In the genomic region with DNA sequence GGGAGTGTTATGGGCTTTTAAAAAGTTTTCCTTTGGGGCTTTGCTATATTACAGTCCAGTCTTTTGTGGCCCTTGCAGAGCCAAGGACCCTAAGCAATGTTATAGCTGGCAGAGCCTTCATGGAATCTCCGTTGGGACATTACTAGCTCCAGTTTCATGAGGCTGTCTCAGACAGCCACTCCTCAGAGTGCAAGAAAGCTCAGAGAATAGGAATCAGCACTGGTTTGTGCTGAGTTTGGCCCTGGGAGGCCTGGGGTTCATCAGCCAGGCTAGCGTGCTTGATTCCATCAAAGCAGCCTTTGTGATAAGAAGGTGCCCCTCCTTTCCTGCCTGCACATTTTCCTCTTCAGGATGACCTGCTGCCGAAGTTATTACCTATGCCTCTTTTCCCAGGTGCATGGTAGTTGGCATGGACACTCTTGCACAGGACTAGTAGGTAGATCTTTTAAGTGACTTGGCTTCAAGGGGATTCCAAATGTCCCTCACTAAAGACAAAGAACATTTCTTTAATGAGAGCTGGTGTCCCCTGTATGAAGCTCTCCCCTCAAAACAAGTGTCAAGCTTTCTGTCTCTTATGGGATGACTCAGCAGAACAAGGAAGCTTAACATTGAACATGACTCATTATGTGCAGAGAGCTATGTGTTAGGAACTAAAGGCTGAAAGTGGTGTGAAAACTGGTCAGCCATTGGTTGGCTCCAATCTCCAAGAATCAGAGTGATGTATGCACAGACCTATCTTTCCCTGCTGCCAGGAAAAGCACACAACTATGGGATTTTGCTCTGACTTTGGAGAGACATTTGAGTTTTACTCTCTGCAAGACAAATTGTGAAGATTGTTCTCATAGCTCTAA, we compare ENCODE assay signal across 1 cellular context.
TF ChIP-seq lines count a peak whose summit lies in the region.

No MANE protein-coding gene starts in this region.

TF ChIP-seq in K562, 482 proteins besides CTCF, POLR2A, EP300 and RAD21 (continued from another document):
- TF ChIP-seq RUNX1 (IDR thresholded peaks at IDR 0.05; ENCODE audit: low read depth): no peak
- peak; percentile 10; the same call in 1 of the 2 replicates for TF ChIP-seq SOX6 (IDR thresholded peaks at IDR 0.05)
- no peak for TF ChIP-seq HNRNPUL1 (IDR thresholded peaks at IDR 0.05; ENCODE audit: low read length)
- TF ChIP-seq ATF1 (CRISPR knock-in tag; IDR thresholded peaks at IDR 0.05): no peak
- TF ChIP-seq ATF1 (tag; IDR thresholded peaks at IDR 0.05): peak; percentile 22; the same call in 1 of the 2 replicates
- TF ChIP-seq, protein P1, sequence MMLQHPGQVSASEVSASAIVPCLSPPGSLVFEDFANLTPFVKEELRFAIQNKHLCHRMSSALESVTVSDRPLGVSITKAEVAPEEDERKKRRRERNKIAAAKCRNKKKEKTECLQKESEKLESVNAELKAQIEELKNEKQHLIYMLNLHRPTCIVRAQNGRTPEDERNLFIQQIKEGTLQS (IDR thresholded peaks at IDR 0.05): peak; percentile 84
- TF ChIP-seq, protein P1 (CRISPR knock-in tag; conservative IDR thresholded peaks at IDR 0.05): 0 out of 2 replicates have a peak, but pooled peaks have one; percentile 31
- TF ChIP-seq SMARCE1 (IDR thresholded peaks at IDR 0.05): peak; percentile 56
- TF ChIP-seq, protein P2, sequence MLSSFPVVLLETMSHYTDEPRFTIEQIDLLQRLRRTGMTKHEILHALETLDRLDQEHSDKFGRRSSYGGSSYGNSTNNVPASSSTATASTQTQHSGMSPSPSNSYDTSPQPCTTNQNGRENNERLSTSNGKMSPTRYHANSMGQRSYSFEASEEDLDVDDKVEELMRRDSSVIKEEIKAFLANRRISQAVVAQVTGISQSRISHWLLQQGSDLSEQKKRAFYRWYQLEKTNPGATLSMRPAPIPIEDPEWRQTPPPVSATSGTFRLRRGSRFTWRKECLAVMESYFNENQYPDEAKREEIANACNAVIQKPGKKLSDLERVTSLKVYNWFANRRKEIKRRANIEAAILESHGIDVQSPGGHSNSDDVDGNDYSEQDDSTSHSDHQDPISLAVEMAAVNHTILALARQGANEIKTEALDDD (IDR thresholded peaks at IDR 0.05): no peak
- TF ChIP-seq ZNF316 (IDR thresholded peaks at IDR 0.05): peak; percentile 97
- no peak for TF ChIP-seq ZNF583 (CRISPR knock-in tag; IDR thresholded peaks at IDR 0.05)
- TF ChIP-seq SAP30 (IDR thresholded peaks at IDR 0.05; ENCODE audit: borderline replicate concordance, insufficient read depth, low read depth, low read length, poor library complexity, severe bottlenecking): no peak
- TF ChIP-seq SRSF1 (IDR thresholded peaks at IDR 0.05; ENCODE audit: low read depth, low read length): no peak
- TF ChIP-seq SMARCB1 (IDR thresholded peaks at IDR 0.05; ENCODE audit: insufficient read length, low read depth): no peak
- TF ChIP-seq TCFL5 (CRISPR knock-in tag; conservative IDR thresholded peaks at IDR 0.05): no peak
- no peak for TF ChIP-seq TRIM24 (IDR thresholded peaks at IDR 0.05)
- peak; percentile 38 for TF ChIP-seq NFYB (IDR thresholded peaks at IDR 0.05; ENCODE audit: extremely low read depth, insufficient read length)
- no peak for TF ChIP-seq CSDE1 (IDR thresholded peaks at IDR 0.05)
- TF ChIP-seq ZNF699 (CRISPR knock-in tag; IDR thresholded peaks at IDR 0.05; ENCODE audit: insufficient replicate concordance): no peak
- peak; percentile 94 for TF ChIP-seq MAFK (IDR thresholded peaks at IDR 0.05; ENCODE audit: low read length)
- TF ChIP-seq NBN (IDR thresholded peaks at IDR 0.05; ENCODE audit: low read depth): no peak
- TF ChIP-seq GATAD2B (IDR thresholded peaks at IDR 0.05; ENCODE audit: borderline replicate concordance): no peak
- TF ChIP-seq C11orf30 (IDR thresholded peaks at IDR 0.05; ENCODE audit: low read depth): peak; percentile 96
- TF ChIP-seq JUND (IDR thresholded peaks at IDR 0.05; ENCODE audit: borderline replicate concordance, low read depth, low read length): peak; percentile 83
- peak; percentile 89 for TF ChIP-seq JUND (tag; IDR thresholded peaks at IDR 0.05; ENCODE audit: borderline replicate concordance, low read depth, low read length)
- TF ChIP-seq, protein P3, sequence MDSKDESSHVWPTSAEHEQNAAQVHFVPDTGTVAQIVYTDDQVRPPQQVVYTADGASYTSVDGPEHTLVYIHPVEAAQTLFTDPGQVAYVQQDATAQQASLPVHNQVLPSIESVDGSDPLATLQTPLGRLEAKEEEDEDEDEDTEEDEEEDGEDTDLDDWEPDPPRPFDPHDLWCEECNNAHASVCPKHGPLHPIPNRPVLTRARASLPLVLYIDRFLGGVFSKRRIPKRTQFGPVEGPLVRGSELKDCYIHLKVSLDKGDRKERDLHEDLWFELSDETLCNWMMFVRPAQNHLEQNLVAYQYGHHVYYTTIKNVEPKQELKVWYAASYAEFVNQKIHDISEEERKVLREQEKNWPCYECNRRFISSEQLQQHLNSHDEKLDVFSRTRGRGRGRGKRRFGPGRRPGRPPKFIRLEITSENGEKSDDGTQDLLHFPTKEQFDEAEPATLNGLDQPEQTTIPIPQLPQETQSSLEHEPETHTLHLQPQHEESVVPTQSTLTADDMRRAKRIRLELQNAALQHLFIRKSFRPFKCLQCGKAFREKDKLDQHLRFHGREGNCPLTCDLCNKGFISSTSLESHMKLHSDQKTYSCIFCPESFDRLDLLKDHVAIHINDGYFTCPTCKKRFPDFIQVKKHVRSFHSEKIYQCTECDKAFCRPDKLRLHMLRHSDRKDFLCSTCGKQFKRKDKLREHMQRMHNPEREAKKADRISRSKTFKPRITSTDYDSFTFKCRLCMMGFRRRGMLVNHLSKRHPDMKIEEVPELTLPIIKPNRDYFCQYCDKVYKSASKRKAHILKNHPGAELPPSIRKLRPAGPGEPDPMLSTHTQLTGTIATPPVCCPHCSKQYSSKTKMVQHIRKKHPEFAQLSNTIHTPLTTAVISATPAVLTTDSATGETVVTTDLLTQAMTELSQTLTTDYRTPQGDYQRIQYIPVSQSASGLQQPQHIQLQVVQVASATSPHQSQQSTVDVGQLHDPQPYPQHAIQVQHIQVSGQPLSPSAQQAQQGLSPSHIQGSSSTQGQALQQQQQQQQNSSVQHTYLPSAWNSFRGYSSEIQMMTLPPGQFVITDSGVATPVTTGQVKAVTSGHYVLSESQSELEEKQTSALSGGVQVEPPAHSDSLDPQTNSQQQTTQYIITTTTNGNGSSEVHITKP (IDR thresholded peaks at IDR 0.05; ENCODE audit: partially characterized antibody): peak; percentile 11
- TF ChIP-seq MAFF (IDR thresholded peaks at IDR 0.05; ENCODE audit: low read length): peak; percentile 96
- 0 out of 2 replicates have a peak, but pooled peaks have one; percentile 46 for TF ChIP-seq JUNB (CRISPR knock-in tag; conservative IDR thresholded peaks at IDR 0.05)
- TF ChIP-seq DPF2 (IDR thresholded peaks at IDR 0.05): peak; percentile 82; the same call in 1 of the 2 replicates
- TF ChIP-seq CHD1 (IDR thresholded peaks at IDR 0.05; ENCODE audit: low read length): no peak
- peak; percentile 93 for TF ChIP-seq FOSL1 (tag; conservative IDR thresholded peaks at IDR 0.05)
- TF ChIP-seq SMARCC2 (IDR thresholded peaks at IDR 0.05; ENCODE audit: low read depth): peak; percentile 46; the same call in 1 of the 2 replicates
- TF ChIP-seq, protein P4, sequence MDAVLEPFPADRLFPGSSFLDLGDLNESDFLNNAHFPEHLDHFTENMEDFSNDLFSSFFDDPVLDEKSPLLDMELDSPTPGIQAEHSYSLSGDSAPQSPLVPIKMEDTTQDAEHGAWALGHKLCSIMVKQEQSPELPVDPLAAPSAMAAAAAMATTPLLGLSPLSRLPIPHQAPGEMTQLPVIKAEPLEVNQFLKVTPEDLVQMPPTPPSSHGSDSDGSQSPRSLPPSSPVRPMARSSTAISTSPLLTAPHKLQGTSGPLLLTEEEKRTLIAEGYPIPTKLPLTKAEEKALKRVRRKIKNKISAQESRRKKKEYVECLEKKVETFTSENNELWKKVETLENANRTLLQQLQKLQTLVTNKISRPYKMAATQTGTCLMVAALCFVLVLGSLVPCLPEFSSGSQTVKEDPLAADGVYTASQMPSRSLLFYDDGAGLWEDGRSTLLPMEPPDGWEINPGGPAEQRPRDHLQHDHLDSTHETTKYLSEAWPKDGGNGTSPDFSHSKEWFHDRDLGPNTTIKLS (IDR thresholded peaks at IDR 0.05; ENCODE audit: borderline replicate concordance, low read depth): no peak
- TF ChIP-seq JUN (IDR thresholded peaks at IDR 0.05; ENCODE audit: borderline replicate concordance, low read depth, low read length): 0 out of 2 replicates have a peak, but pooled peaks have one; percentile 34
- no peak for TF ChIP-seq JUN (CRISPR knock-in tag; IDR thresholded peaks at IDR 0.05; ENCODE audit: borderline replicate concordance)
- 0 out of 2 replicates have a peak, but pooled peaks have one; percentile 26 for TF ChIP-seq ATF7 (IDR thresholded peaks at IDR 0.05)
- TF ChIP-seq SMARCA5 (IDR thresholded peaks at IDR 0.05): no peak
- no peak for TF ChIP-seq ZNF197 (CRISPR knock-in tag; IDR thresholded peaks at IDR 0.05; ENCODE audit: low read depth)
- peak in 1 of 2 experiments; percentile 8; a peak in 1 of 4 replicates for TF ChIP-seq RCOR1 (IDR thresholded peaks at IDR 0.05; ENCODE audit: borderline replicate concordance in 1 of 2, low read depth in 2 of 2, low read length in 2 of 2)
- TF ChIP-seq, protein P5, sequence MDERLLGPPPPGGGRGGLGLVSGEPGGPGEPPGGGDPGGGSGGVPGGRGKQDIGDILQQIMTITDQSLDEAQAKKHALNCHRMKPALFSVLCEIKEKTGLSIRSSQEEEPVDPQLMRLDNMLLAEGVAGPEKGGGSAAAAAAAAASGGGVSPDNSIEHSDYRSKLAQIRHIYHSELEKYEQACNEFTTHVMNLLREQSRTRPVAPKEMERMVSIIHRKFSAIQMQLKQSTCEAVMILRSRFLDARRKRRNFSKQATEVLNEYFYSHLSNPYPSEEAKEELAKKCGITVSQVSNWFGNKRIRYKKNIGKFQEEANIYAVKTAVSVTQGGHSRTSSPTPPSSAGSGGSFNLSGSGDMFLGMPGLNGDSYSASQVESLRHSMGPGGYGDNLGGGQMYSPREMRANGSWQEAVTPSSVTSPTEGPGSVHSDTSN (CRISPR knock-in tag; IDR thresholded peaks at IDR 0.05; ENCODE audit: low read depth): no peak
- TF ChIP-seq, protein P5 (tag; conservative IDR thresholded peaks at IDR 0.05; ENCODE audit: low read depth): peak; percentile 76
- 0 out of 2 replicates have a peak, but pooled peaks have one; percentile 25 for TF ChIP-seq CBFA2T3 (IDR thresholded peaks at IDR 0.05)
- no peak for TF ChIP-seq SMAD4 (CRISPR knock-in tag; conservative IDR thresholded peaks at IDR 0.05)
- TF ChIP-seq BACH1 (tag; IDR thresholded peaks at IDR 0.05): peak; percentile 95
- no peak for TF ChIP-seq ELF2 (CRISPR knock-in tag; IDR thresholded peaks at IDR 0.05)
- TF ChIP-seq, protein P6, sequence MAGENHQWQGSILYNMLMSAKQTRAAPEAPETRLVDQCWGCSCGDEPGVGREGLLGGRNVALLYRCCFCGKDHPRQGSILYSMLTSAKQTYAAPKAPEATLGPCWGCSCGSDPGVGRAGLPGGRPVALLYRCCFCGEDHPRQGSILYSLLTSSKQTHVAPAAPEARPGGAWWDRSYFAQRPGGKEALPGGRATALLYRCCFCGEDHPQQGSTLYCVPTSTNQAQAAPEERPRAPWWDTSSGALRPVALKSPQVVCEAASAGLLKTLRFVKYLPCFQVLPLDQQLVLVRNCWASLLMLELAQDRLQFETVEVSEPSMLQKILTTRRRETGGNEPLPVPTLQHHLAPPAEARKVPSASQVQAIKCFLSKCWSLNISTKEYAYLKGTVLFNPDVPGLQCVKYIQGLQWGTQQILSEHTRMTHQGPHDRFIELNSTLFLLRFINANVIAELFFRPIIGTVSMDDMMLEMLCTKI (IDR thresholded peaks at IDR 0.05; ENCODE audit: partially characterized antibody): no peak
- peak; percentile 71; the same call in 1 of the 2 replicates for TF ChIP-seq EHMT2 (IDR thresholded peaks at IDR 0.05)
- TF ChIP-seq L3MBTL2 (IDR thresholded peaks at IDR 0.05): peak; percentile 25; the same call in 1 of the 2 replicates
- TF ChIP-seq NFE2 (IDR thresholded peaks at IDR 0.05; ENCODE audit: low read depth): peak; percentile 96
- TF ChIP-seq, protein P7, sequence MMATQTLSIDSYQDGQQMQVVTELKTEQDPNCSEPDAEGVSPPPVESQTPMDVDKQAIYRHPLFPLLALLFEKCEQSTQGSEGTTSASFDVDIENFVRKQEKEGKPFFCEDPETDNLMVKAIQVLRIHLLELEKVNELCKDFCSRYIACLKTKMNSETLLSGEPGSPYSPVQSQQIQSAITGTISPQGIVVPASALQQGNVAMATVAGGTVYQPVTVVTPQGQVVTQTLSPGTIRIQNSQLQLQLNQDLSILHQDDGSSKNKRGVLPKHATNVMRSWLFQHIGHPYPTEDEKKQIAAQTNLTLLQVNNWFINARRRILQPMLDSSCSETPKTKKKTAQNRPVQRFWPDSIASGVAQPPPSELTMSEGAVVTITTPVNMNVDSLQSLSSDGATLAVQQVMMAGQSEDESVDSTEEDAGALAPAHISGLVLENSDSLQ (IDR thresholded peaks at IDR 0.05): peak; percentile 88
- TF ChIP-seq HDAC2 (IDR thresholded peaks at IDR 0.05): no peak
- 0 out of 4 replicates have a peak, but pooled peaks of 1 of the 2 experiments have one; percentile 25 for TF ChIP-seq NRF1 (conservative IDR thresholded peaks at IDR 0.05 in 1 of 2, IDR thresholded peaks at IDR 0.05 in 1 of 2)
- TF ChIP-seq ARID1B (IDR thresholded peaks at IDR 0.05): peak; percentile 63
- TF ChIP-seq, protein P8, sequence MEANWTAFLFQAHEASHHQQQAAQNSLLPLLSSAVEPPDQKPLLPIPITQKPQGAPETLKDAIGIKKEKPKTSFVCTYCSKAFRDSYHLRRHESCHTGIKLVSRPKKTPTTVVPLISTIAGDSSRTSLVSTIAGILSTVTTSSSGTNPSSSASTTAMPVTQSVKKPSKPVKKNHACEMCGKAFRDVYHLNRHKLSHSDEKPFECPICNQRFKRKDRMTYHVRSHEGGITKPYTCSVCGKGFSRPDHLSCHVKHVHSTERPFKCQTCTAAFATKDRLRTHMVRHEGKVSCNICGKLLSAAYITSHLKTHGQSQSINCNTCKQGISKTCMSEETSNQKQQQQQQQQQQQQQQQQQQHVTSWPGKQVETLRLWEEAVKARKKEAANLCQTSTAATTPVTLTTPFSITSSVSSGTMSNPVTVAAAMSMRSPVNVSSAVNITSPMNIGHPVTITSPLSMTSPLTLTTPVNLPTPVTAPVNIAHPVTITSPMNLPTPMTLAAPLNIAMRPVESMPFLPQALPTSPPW (CRISPR knock-in tag; IDR thresholded peaks at IDR 0.05): 0 out of 2 replicates have a peak, but pooled peaks have one; percentile 11
- TF ChIP-seq CTBP1 (IDR thresholded peaks at IDR 0.05; ENCODE audit: borderline replicate concordance): no peak
- no peak for TF ChIP-seq NCOA1 (IDR thresholded peaks at IDR 0.05; ENCODE audit: low read depth)
